In genomic region chr4:118032691-118033090, GRCh38 we compare ENCODE assay signal across 9 cellular contexts. TPM values are rescaled to one million over a fixed set of nuclear protein-coding genes. Genes with fewer than 3 reads are reported as not detected.
DNase-seq lines count a peak whose midpoint lies in the region; ATAC-seq and TF ChIP-seq lines count a peak whose summit lies in the region.
"Had no signal": no experiment of that assay in that cellular context is flagged by ENCODE, and none has a peak within 500 bp of the region (broad histone marks: within the 10 kb centered on the region; RNA-seq: fewer than 3 reads in every experiment).

No MANE protein-coding gene starts in this region.

- peak overlapping the region; percentile 70 for H3K4me3 Mint-ChIP-seq in progenitor cell of endocrine pancreas (ENCODE audit: low read depth)

- H3K4me3 ChIP-seq in epithelial cell of esophagus (ENCODE audit: low read length) (no peak overlapping the region), coronary artery (no peak overlapping the region)

- no peaks in the 10 kb centered on the region for H3K36me3 Mint-ChIP-seq in progenitor cell of endocrine pancreas (ENCODE audit: insufficient read depth)

- no peaks in the 10 kb centered on the region for H3K9me3 Mint-ChIP-seq in progenitor cell of endocrine pancreas (ENCODE audit: low read depth)

- no peak overlapping the region for H3K27ac ChIP-seq in coronary artery

- no peak for ATAC-seq in HG02610 (IDR thresholded peaks at IDR 0.05; ENCODE audit: unreplicated experiment)

- H3K27ac Mint-ChIP-seq in progenitor cell of endocrine pancreas, result no peak overlapping the region

- DNase-seq in NCI-H748 (lab: John Stamatoyannopoulos, UW; ENCODE audit: unreplicated experiment) (peak; percentile 45), NCI-H748 treated with DMSO at 0.1 percent for 48 hours (lab: John Stamatoyannopoulos, UW) (no peak), NCI-H446 (lab: John Stamatoyannopoulos, UW) (peak; percentile 67 to 73), epithelial cell of esophagus (ENCODE audit: low read depth) (peak; percentile 46), progenitor cell of endocrine pancreas (ENCODE audit: low spot score, unreplicated experiment) (no peak), coronary artery (ENCODE audit: low spot score) (no peak)
- no peak for DNase-seq in stimulated activated CD4-positive, alpha-beta T cell treated with anti-CD3 and anti-CD28 coated beads, Interleukin-12 subunit alpha, Interleukin-12 subunit beta, amount 100 ng/mL, for 4 hours

- peaks cover 1% of the 10 kb centered on the region for H3K4me1 Mint-ChIP-seq in progenitor cell of endocrine pancreas (ENCODE audit: low read depth)

- TF ChIP-seq CTCF in epithelial cell of esophagus (IDR thresholded peaks at IDR 0.05; ENCODE audit: insufficient read depth, low read depth, low read length, missing control alignments), result no peak
- TF ChIP-seq CTCF in progenitor cell of endocrine pancreas (IDR thresholded peaks at IDR 0.05; ENCODE audit: unreplicated experiment), result no peak
- no peak for TF ChIP-seq CTCF in coronary artery (IDR thresholded peaks at IDR 0.05)

- peaks cover 27% of the 10 kb centered on the region for H3K27me3 Mint-ChIP-seq in progenitor cell of endocrine pancreas

RNA-seq across cellular contexts. Expression of gene NDST3, which starts 1.6 kb away (rescaled TPM):
- 1.8 and 2.0 TPM in 2 replicates for total RNA-seq in progenitor cell of endocrine pancreas
- total RNA-seq: left cardiac atrium had no signal

Comparison
In these comparisons a context has a peak if more than half of its experiments do, and no peak if none do; other contexts are left out.
1. DNase-seq: peak in NCI-H748 (single experiment), NCI-H446 (2 of 2) and epithelial cell of esophagus (single experiment); none in NCI-H748 treated with DMSO at 0.1 percent for 48 hours (single experiment), progenitor cell of endocrine pancreas (single experiment), stimulated activated CD4-positive, alpha-beta T cell treated with anti-CD3 and anti-CD28 coated beads, Interleukin-12 subunit alpha, Interleukin-12 subunit beta, amount 100 ng/mL, for 4 hours (single experiment) and coronary artery (single experiment).